In genomic region chr20:62305765-62306431, GRCh38 we compare ENCODE assay signal across 9 cellular contexts. TPM values are rescaled to one million over a fixed set of nuclear protein-coding genes. Genes with fewer than 3 reads are reported as not detected.
A peak's percentile ranks its signal among the peaks of the same experiment; 100 is the strongest.
DNase-seq lines count a peak whose midpoint lies in the region; ATAC-seq, FAIRE-seq and TF ChIP-seq lines count a peak whose summit lies in the region.
"Had no signal": no experiment of that assay in that cellular context is flagged by ENCODE, and none has a peak within 500 bp of the region (broad histone marks: within the 10 kb centered on the region; RNA-seq: fewer than 3 reads in every experiment).

No MANE protein-coding gene starts in this region.

- FAIRE-seq in HepG2 (lab: Jason Lieb, UNC) = no peak

- 93% methylated on average over 33 of the region's 33 CpGs for WGBS in HepG2 (ENCODE audit: low lambda C conversion rate)
- WGBS in right lobe of liver (ENCODE audit: insufficient coverage, low coverage, low lambda C conversion rate, missing lambda C conversion rate) = 49% methylated on average over 3 of the region's 33 CpGs

- H3K9me3 ChIP-seq in HepG2 (ENCODE audit: low read length) = no peaks in the 10 kb centered on the region
- H3K9me3 ChIP-seq in right lobe of liver = no peaks in the 10 kb centered on the region
- no peaks in the 10 kb centered on the region for H3K9me3 ChIP-seq in SK-N-MC (ENCODE audit: low read depth, low read length)
- no peaks in the 10 kb centered on the region for H3K9me3 ChIP-seq in fibroblast of lung (ENCODE audit: control insufficient read depth, insufficient read depth, low read depth, low read length)
- H3K9me3 ChIP-seq in stomach smooth muscle (ENCODE audit: control insufficient read depth in 2 of 2, low read length in 2 of 2) = no peaks in the 10 kb centered on the region

- POLR2A ChIA-PET in HepG2 (lab: Yijun Ruan, JAX) = interaction anchor here (0.8 to 8.3 kb wide), 6 partner anchors 13 to 81 kb away, joined by 3 to 187 read pairs (median 4); partner anchors contain the start of genes LAMA5 and RPS21

- H3K27me3 ChIP-seq in HepG2 (ENCODE audit: control insufficient read depth in 1 of 2, insufficient read depth in 2 of 2, low read length in 2 of 2) = no peaks in the 10 kb centered on the region; a peak in 1 of 5 replicates
- no peaks in the 10 kb centered on the region for H3K27me3 ChIP-seq in right lobe of liver
- no peaks in the 10 kb centered on the region for H3K27me3 ChIP-seq in fibroblast of lung (ENCODE audit: control insufficient read depth, insufficient read depth, low read length)
- H3K27me3 ChIP-seq in stomach smooth muscle (ENCODE audit: control insufficient read depth in 1 of 2, insufficient read depth in 2 of 2, low read length in 2 of 2) = no peaks in the 10 kb centered on the region

- TF ChIP-seq POLR2A in HepG2 (IDR thresholded peaks at IDR 0.05; ENCODE audit: insufficient read depth in 1 of 2, low read depth in 2 of 2, low read length in 2 of 2) (peak; percentile 11 to 52; a peak in 3 of 4 replicates), right lobe of liver (IDR thresholded peaks at IDR 0.05) (no peak)

- intact Hi-C loops in HepG2 (cut with micrococcal nuclease; ENCODE audit: unreplicated experiment) = no loop called here
- intact Hi-C loops in right lobe of liver (cut with DNase I) = loop anchor here (5.0 to 10.0 kb wide), 2 partner anchors 49 to 71 kb away; no protein-coding TSS in a partner anchor

- H3K9ac ChIP-seq in HepG2 (ENCODE audit: insufficient read depth, low read depth, low read length) = 0 out of 2 replicates have a peak overlapping the region, but pooled peaks have one; percentile 91
- H3K9ac ChIP-seq in SK-N-MC (ENCODE audit: insufficient read length) = peak overlapping the region; percentile 41
- no peak overlapping the region for H3K9ac ChIP-seq in fibroblast of lung (ENCODE audit: insufficient read depth, low read length)
- no peak overlapping the region for H3K9ac ChIP-seq in stomach smooth muscle (ENCODE audit: low read length in 2 of 2)

- H3K4me1 ChIP-seq in HepG2 (ENCODE audit: insufficient read depth, low read length) = peaks cover 31% of the 10 kb centered on the region
- H3K4me1 ChIP-seq in right lobe of liver = peaks cover 0 to 25% (median 11%) of the 10 kb centered on the region in 4 donors
- peaks cover 4% of the 10 kb centered on the region for H3K4me1 ChIP-seq in fibroblast of lung (ENCODE audit: control insufficient read depth, extremely low read depth, insufficient read depth, low read length)
- H3K4me1 ChIP-seq in stomach smooth muscle (ENCODE audit: control insufficient read depth, insufficient read depth, low read length) = peaks cover 53% of the 10 kb centered on the region

- H3K4me3 ChIP-seq in HepG2 (replicated peaks in 1 of 3; ENCODE audit: insufficient read depth in 1 of 3, low read depth in 2 of 3, low read length in 3 of 3) (peak overlapping the region in 1 of 3 experiments; percentile 93; a peak in 1 of 6 replicates), right lobe of liver (no peak overlapping the region), SK-N-MC (no peak overlapping the region), fibroblast of lung (replicated peaks in 1 of 4; ENCODE audit: control extremely low read depth in 1 of 4, insufficient read depth in 1 of 4, low read depth in 3 of 4, low read length in 4 of 4) (no peak overlapping the region), stomach smooth muscle (ENCODE audit: low read length in 2 of 2) (no peak overlapping the region)

- DNase-seq in HepG2 (ENCODE audit: low spot score) = no peak
- no peak for DNase-seq in right lobe of liver
- DNase-seq in SK-N-MC (ENCODE audit: low read depth, low spot score) = no peak
- no peak for DNase-seq in fibroblast of lung (ENCODE audit: low read depth in 2 of 2)
- DNase-seq in NCI-H82 (lab: John Stamatoyannopoulos, UW) = no peak
- DNase-seq: NCI-H1092 had no signal

- H3K27ac ChIP-seq in HepG2 (ENCODE audit: extremely low read length, insufficient read depth, low read length) (peak overlapping the region; percentile 97), right lobe of liver (no peak overlapping the region), SK-N-MC (no peak overlapping the region), fibroblast of lung (ENCODE audit: insufficient read depth, low read length) (no peak overlapping the region), stomach smooth muscle (ENCODE audit: low read length) (peak overlapping the region; percentile 96)

- no peak for ATAC-seq in HepG2
- no peak for ATAC-seq in right lobe of liver
- ATAC-seq in GM19467 (IDR thresholded peaks at IDR 0.05; ENCODE audit: unreplicated experiment) = no peak
- no peak for ATAC-seq in HG02840 (IDR thresholded peaks at IDR 0.05; ENCODE audit: low FRiP score, unreplicated experiment)

- no TSS peak for BruUV-seq in HepG2 (replicated peaks; lab: Mats Ljungman, UMichigan)

- peaks cover 25% of the 10 kb centered on the region for H4K20me1 ChIP-seq in HepG2 (ENCODE audit: insufficient read depth, low read length)
- H4K20me1 ChIP-seq in fibroblast of lung (ENCODE audit: control insufficient read depth, extremely low read depth, insufficient read depth, low read length) = peaks cover 3% of the 10 kb centered on the region

- in situ Hi-C loops in HepG2 (cut with HindIII; ENCODE audit: extremely low pct_ligation_motif_present, low pct_unique_long_range_greater_than_20kb) = no loop called here

- TF ChIP-seq EP300 in HepG2 (IDR thresholded peaks at IDR 0.05; ENCODE audit: low read depth in 2 of 2, low read length in 2 of 2) = no peak
- no peak for TF ChIP-seq EP300 in HepG2 (CRISPR knock-in tag; IDR thresholded peaks at IDR 0.05; ENCODE audit: borderline replicate concordance)

- no peak overlapping the region for H2AFZ ChIP-seq in HepG2 (ENCODE audit: low read length)
- no peak overlapping the region for H2AFZ ChIP-seq in fibroblast of lung (ENCODE audit: low read length)

- TF ChIP-seq RAD21 in HepG2 (CRISPR knock-in tag; IDR thresholded peaks at IDR 0.05) = no peak

- CTCF ChIA-PET in HepG2 (lab: Yijun Ruan, JAX; ENCODE audit: low intra/inter-chr PET ratio, low total read pairs) = interaction anchor here (2.0 kb wide), 1 partner anchor 77 kb away, joined by 4 read pairs; no protein-coding TSS in a partner anchor

- peaks cover 32% of the 10 kb centered on the region for H3K79me2 ChIP-seq in HepG2 (ENCODE audit: insufficient read depth, low read length)
- peaks cover 37% of the 10 kb centered on the region for H3K79me2 ChIP-seq in fibroblast of lung (ENCODE audit: control insufficient read depth, insufficient read depth, low read length)

- H3K36me3 ChIP-seq in HepG2 (replicated peaks in 1 of 2; ENCODE audit: control insufficient read depth in 1 of 2, insufficient read depth in 2 of 2, low read length in 2 of 2) (peaks cover 36 to 63% of the 10 kb centered on the region in 2 experiments), right lobe of liver (peaks cover 0 to 45% (median 18%) of the 10 kb centered on the region in 4 donors), SK-N-MC (ENCODE audit: insufficient read depth, low read length) (peaks cover 52% of the 10 kb centered on the region), fibroblast of lung (ENCODE audit: control insufficient read depth, insufficient read depth, low read length) (peaks cover 38% of the 10 kb centered on the region), stomach smooth muscle (ENCODE audit: control insufficient read depth in 2 of 2, insufficient read depth in 2 of 2, low read length in 2 of 2) (peaks cover 33% of the 10 kb centered on the region in 2 donors)

- no peak for TF ChIP-seq CTCF in HepG2 (CRISPR knock-in tag; IDR thresholded peaks at IDR 0.05)
- no peak for TF ChIP-seq CTCF in right lobe of liver (IDR thresholded peaks at IDR 0.05)
- no peak for TF ChIP-seq CTCF in fibroblast of lung (conservative IDR thresholded peaks at IDR 0.05 in 1 of 2, IDR thresholded peaks at IDR 0.05 in 1 of 2; ENCODE audit: low read depth in 1 of 2, low read length in 2 of 2)

- H3K4me2 ChIP-seq in HepG2 (ENCODE audit: low read depth, low read length) (peak overlapping the region; percentile 99; the same call in 1 of the 2 replicates), fibroblast of lung (ENCODE audit: extremely low read depth, insufficient read depth, low read length) (peak overlapping the region; percentile 9)

TF ChIP-seq in HepG2, 621 proteins besides CTCF, POLR2A, EP300 and RAD21 (continues in another document):
- TF ChIP-seq NPAS2 (CRISPR knock-in tag; IDR thresholded peaks at IDR 0.05; ENCODE audit: borderline replicate concordance) = no peak

RNA-seq across cellular contexts. Expression of gene ADRM1, which starts 3.1 kb away (rescaled TPM):
- total RNA-seq in HepG2 (2016; rRNA removed; fragmentation: Illumina TruSeq; extraction: Trizol) (143 and 154 TPM in 2 replicates), right lobe of liver (100 to 1,000 TPM in 2 of 6 experiments, 10 to 100 TPM in 4; 49.5 to 139 (median 55.7) TPM), fibroblast of lung (61.1 and 71.3 TPM in 2 replicates)
- 51.6 and 53.2 TPM in 2 replicates for total RNA-seq in HepG2 (2016; cell fraction: cytosol; rRNA removed; fragmentation: Illumina TruSeq; extraction: Trizol; ENCODE audit: low read depth)
- total RNA-seq in HepG2 (2016; cell fraction: insoluble cytoplasmic fraction; rRNA removed; fragmentation: Illumina TruSeq; extraction: Trizol) = 149 and 159 TPM in 2 replicates
- 59.3 and 62.8 TPM in 2 replicates for total RNA-seq in HepG2 (2016; cell fraction: membrane; rRNA removed; fragmentation: Illumina TruSeq; extraction: Trizol)
- total RNA-seq in HepG2 (2016; cell fraction: nucleus; rRNA removed; fragmentation: Illumina TruSeq; extraction: Trizol) = 76.2 and 86.5 TPM in 2 replicates
- polyA plus RNA-seq in HepG2 (2011; rRNA removed) (92.9 and 106 TPM in 2 replicates), fibroblast of lung (41.2 and 67.1 TPM in 2 replicates)
- polyA plus RNA-seq in HepG2 (2011; cell fraction: cytosol; rRNA removed) = 90.4 and 144 TPM in 2 replicates
- 158 and 185 TPM in 2 replicates for polyA plus RNA-seq in HepG2 (2011; cell fraction: nucleus; rRNA removed)
- 62.1 and 86.3 TPM in 2 replicates for polyA plus RNA-seq in HepG2 (2012)
- polyA plus RNA-seq in HepG2 (2016; cell fraction: cytosol; fragmentation: Illumina TruSeq; extraction: Trizol; ENCODE audit: low read depth) = 50.3 and 52.6 TPM in 2 replicates
- polyA plus RNA-seq in HepG2 (2016; cell fraction: insoluble cytoplasmic fraction; fragmentation: Illumina TruSeq; extraction: Trizol; ENCODE audit: low read depth) = 185 and 189 TPM in 2 replicates
- polyA plus RNA-seq in HepG2 (2016; cell fraction: membrane; fragmentation: Illumina TruSeq; extraction: Trizol; ENCODE audit: low read depth) = 54.2 and 55.6 TPM in 2 replicates
- 165 and 171 TPM in 2 replicates for polyA plus RNA-seq in HepG2 (2016; cell fraction: nucleus; fragmentation: Illumina TruSeq; extraction: Trizol; ENCODE audit: insufficient read depth, low read depth)
- 92.6 and 107 TPM in 2 replicates for polyA minus RNA-seq in HepG2 (2011; rRNA and poly(A)+ RNA removed; ENCODE audit: low replicate concordance)
- polyA minus RNA-seq in HepG2 (2011; cell fraction: cytosol; rRNA and poly(A)+ RNA removed) = 50.7 and 55.0 TPM in 2 replicates
- polyA minus RNA-seq in HepG2 (2011; cell fraction: nucleus; rRNA and poly(A)+ RNA removed) = 47.2 and 49.4 TPM in 2 replicates
- polyA plus RNA-seq in fibroblast of lung (2012) = 93.7 and 155 TPM in 2 replicates
- 37.3 and 44.1 TPM in 2 replicates for polyA minus RNA-seq in fibroblast of lung (ENCODE audit: low replicate concordance)

Comparison
In these comparisons a context has a peak if more than half of its experiments do, and no peak if none do; other contexts are left out.
1. H3K27ac ChIP-seq: peak in HepG2 (single experiment) and stomach smooth muscle (single experiment); none in right lobe of liver (0 of 3), SK-N-MC (single experiment) and fibroblast of lung (single experiment).
2. H3K9ac ChIP-seq: peak in HepG2 (single experiment) and SK-N-MC (single experiment); none in fibroblast of lung (single experiment) and stomach smooth muscle (0 of 2).